In genomic region chr15:62515696-62516395, GRCh38 we compare ENCODE assay signal across 27 cellular contexts.
DNase-seq lines count a peak whose midpoint lies in the region; ATAC-seq and TF ChIP-seq lines count a peak whose summit lies in the region.
"Had no signal": no experiment of that assay in that cellular context is flagged by ENCODE, and none has a peak within 500 bp of the region (broad histone marks: within the 10 kb centered on the region; RNA-seq: fewer than 3 reads in every experiment).

No MANE protein-coding gene starts in this region.

- peak overlapping the region; percentile 75 for H3K27ac Mint-ChIP-seq in WTC11
- H3K27ac Mint-ChIP-seq: B cell; CD8-positive, alpha-beta T cell had no signal

- no peaks in the 10 kb centered on the region for H3K27me3 Mint-ChIP-seq in WTC11 (ENCODE audit: low read depth)

- no peak overlapping the region for H3K4me3 Mint-ChIP-seq in WTC11
- H3K4me3 Mint-ChIP-seq: B cell; CD8-positive, alpha-beta T cell had no signal

- no peak overlapping the region for H3K56ac ChIP-seq in mesendoderm (ENCODE audit: low read length)

- WGBS in mesendoderm (ENCODE audit: extremely low coverage, insufficient coverage, low lambda C conversion rate): no CpG with 5 or more reads among the region's 7 CpGs
- 82% methylated on average over 7 of the region's 7 CpGs for WGBS in suprapubic skin

- POLR2A ChIA-PET in WTC11 (lab: Charles Lee): no interaction called here

- H3K23ac ChIP-seq in mesendoderm (ENCODE audit: low read length): no peak overlapping the region

- H3K4ac ChIP-seq in mesendoderm (ENCODE audit: low read depth, low read length): no peak overlapping the region

- peak overlapping the region; percentile 4 for H2AK5ac ChIP-seq in mesendoderm (ENCODE audit: low read length)

- H2BK120ac ChIP-seq in mesendoderm (ENCODE audit: low read depth, low read length): no peak overlapping the region

- H3K4me3 ChIP-seq in mesendoderm (ENCODE audit: low read length) (no peak overlapping the region), skeletal muscle tissue (ENCODE audit: low read length in 3 of 3) (peak overlapping the region in 1 of 3 donors; percentile 18), suprapubic skin (no peak overlapping the region)
- H3K4me3 ChIP-seq: GM12878, Peyer's patch had no signal

- H3K27ac ChIP-seq in mesendoderm (ENCODE audit: low read depth, low read length): no peak overlapping the region
- H3K27ac ChIP-seq in skeletal muscle tissue (ENCODE audit: low read depth, low read length): peak overlapping the region; percentile 29
- no peak overlapping the region for H3K27ac ChIP-seq in suprapubic skin
- H3K27ac ChIP-seq: C4-2B, KMS-11, Peyer's patch had no signal

- peaks cover 5% of the 10 kb centered on the region for H3K79me1 ChIP-seq in mesendoderm (ENCODE audit: low read length)

- H3K18ac ChIP-seq in mesendoderm (ENCODE audit: low read length): no peak overlapping the region

- no peak overlapping the region for H3K9ac ChIP-seq in mesendoderm (ENCODE audit: low read length)
- peak overlapping the region in 1 of 3 donors; percentile 22 for H3K9ac ChIP-seq in skeletal muscle tissue (ENCODE audit: low read depth in 1 of 3, low read length in 3 of 3)
- H3K9ac ChIP-seq: KMS-11, SK-N-SH had no signal

- TF ChIP-seq POLR2A in suprapubic skin (IDR thresholded peaks at IDR 0.05): no peak

- peaks cover 22% of the 10 kb centered on the region for H3K4me1 ChIP-seq in mesendoderm (ENCODE audit: control insufficient read depth, low read depth, low read length)
- H3K4me1 ChIP-seq in skeletal muscle tissue (ENCODE audit: control insufficient read depth in 3 of 3, insufficient read depth in 3 of 3, low read length in 3 of 3): peaks cover 20 to 42% (median 28%) of the 10 kb centered on the region in 3 donors
- H3K4me1 ChIP-seq in suprapubic skin: peaks cover 6% of the 10 kb centered on the region
- H3K4me1 ChIP-seq: Peyer's patch had no signal

- no peak for TF ChIP-seq EP300 in suprapubic skin (IDR thresholded peaks at IDR 0.05)

- CTCF ChIA-PET in WTC11 (lab: Charles Lee): no interaction called here

- H3K79me2 ChIP-seq in mesendoderm (ENCODE audit: control insufficient read depth, insufficient read depth, low read length): peaks cover 4% of the 10 kb centered on the region

- H4K5ac ChIP-seq in mesendoderm (ENCODE audit: low read length): no peak overlapping the region

- no peak for ATAC-seq in WTC11
- ATAC-seq: CD8-positive, alpha-beta T cell; GM12878 had no signal

- DNase-seq in EH (ENCODE audit: low read depth): peak; percentile 48
- no peak for DNase-seq in WTC11 (ENCODE audit: low spot score)
- DNase-seq in mesendoderm: no peak
- DNase-seq in cerebellar nuclear complex (lab: John Stamatoyannopoulos, UW): no peak
- no peak for DNase-seq in NOMO-1 (lab: John Stamatoyannopoulos, UW; ENCODE audit: unreplicated experiment in 2 of 2)
- DNase-seq in suprapubic skin (ENCODE audit: low spot score in 2 of 2): no peak
- DNase-seq: Caco-2; CD8-positive, alpha-beta T cell; EL; GDM1; HCEC 1CT; IMR-90; MM.1S; NCI-H1048; NCI-H1417; NCI-H1694; NCI-H2029 treated with DMSO at 0.1 percent for 48 hours; NCI-H2227 treated with DMSO at 0.1 percent for 48 hours; NCI-H526 treated with DMSO at 0.1 percent for 48 hours; OCI-M1; Peyer's patch; SK-N-SH had no signal

- TF ChIP-seq CTCF in WTC11 (IDR thresholded peaks at IDR 0.05) (no peak), suprapubic skin (IDR thresholded peaks at IDR 0.05) (no peak)

- no peak overlapping the region for H2BK15ac ChIP-seq in mesendoderm (replicated peaks; ENCODE audit: low read depth)

- no peak overlapping the region for H3K4me2 ChIP-seq in mesendoderm (ENCODE audit: low read length)
- H3K4me2 ChIP-seq: KMS-11, SK-N-SH had no signal

- H3K27me3 ChIP-seq in mesendoderm (ENCODE audit: insufficient read depth, low read length, poor library complexity): no peaks in the 10 kb centered on the region
- H3K27me3 ChIP-seq in skeletal muscle tissue (ENCODE audit: control insufficient read depth in 3 of 3, insufficient read depth in 3 of 3, low read length in 3 of 3): no peaks in the 10 kb centered on the region
- H3K27me3 ChIP-seq in suprapubic skin: no peaks in the 10 kb centered on the region
- H3K27me3 ChIP-seq: Peyer's patch had no signal

- H2BK5ac ChIP-seq in mesendoderm (ENCODE audit: low read length): peak overlapping the region; percentile 41

- H3K36me3 ChIP-seq in mesendoderm (ENCODE audit: control insufficient read depth, insufficient read depth, low read length): no peaks in the 10 kb centered on the region
- H3K36me3 ChIP-seq in skeletal muscle tissue (ENCODE audit: control insufficient read depth in 3 of 3, insufficient read depth in 3 of 3, low read length in 3 of 3): no peaks in the 10 kb centered on the region
- no peaks in the 10 kb centered on the region for H3K36me3 ChIP-seq in suprapubic skin
- H3K36me3 ChIP-seq: Peyer's patch had no signal

- no peaks in the 10 kb centered on the region for H3K36me3 Mint-ChIP-seq in WTC11
- H3K36me3 Mint-ChIP-seq: CD8-positive, alpha-beta T cell had no signal

- H3K9me3 ChIP-seq in skeletal muscle tissue (ENCODE audit: control insufficient read depth in 3 of 3, low read length in 3 of 3) (no peaks in the 10 kb centered on the region), suprapubic skin (no peaks in the 10 kb centered on the region)
- H3K9me3 ChIP-seq: Caco-2, Peyer's patch, SK-N-SH had no signal

- no peaks in the 10 kb centered on the region for H3K9me3 Mint-ChIP-seq in WTC11
- H3K9me3 Mint-ChIP-seq: CD8-positive, alpha-beta T cell had no signal

- H4K8ac ChIP-seq in mesendoderm (ENCODE audit: low read depth, low read length): no peak overlapping the region

- H3K4me1 Mint-ChIP-seq in WTC11: peaks cover 62% of the 10 kb centered on the region
- H3K4me1 Mint-ChIP-seq: B cell had no signal

TF ChIP-seq in WTC11, 78 proteins besides CTCF, POLR2A, EP300 and RAD21 (continues in another document):
- TF ChIP-seq MLX (CRISPR knock-in tag; IDR thresholded peaks at IDR 0.05) (no peak), ZNF121 (CRISPR knock-in tag; IDR thresholded peaks at IDR 0.05) (no peak), GRHL2 (CRISPR knock-in tag; IDR thresholded peaks at IDR 0.05; ENCODE audit: insufficient replicate concordance, severe bottlenecking) (no peak), ATF2 (CRISPR knock-in tag; IDR thresholded peaks at IDR 0.05; ENCODE audit: borderline replicate concordance, low read depth) (no peak), MXD4 (CRISPR knock-in tag; IDR thresholded peaks at IDR 0.05; ENCODE audit: borderline replicate concordance) (no peak), ZNF263 (CRISPR knock-in tag; IDR thresholded peaks at IDR 0.05; ENCODE audit: low read depth) (no peak), ZNF671 (CRISPR knock-in tag; IDR thresholded peaks at IDR 0.05) (no peak), MAX (CRISPR knock-in tag; IDR thresholded peaks at IDR 0.05) (no peak), ZSCAN18 (CRISPR knock-in tag; IDR thresholded peaks at IDR 0.05) (no peak), NFYB (CRISPR knock-in tag; conservative IDR thresholded peaks at IDR 0.05; ENCODE audit: low read depth) (no peak), GTF2I (CRISPR knock-in tag; conservative IDR thresholded peaks at IDR 0.05) (no peak), TCF7 (CRISPR knock-in tag; IDR thresholded peaks at IDR 0.05; ENCODE audit: low read depth) (no peak), FOXK1 (CRISPR knock-in tag; IDR thresholded peaks at IDR 0.05) (no peak), ZBTB43 (CRISPR knock-in tag; IDR thresholded peaks at IDR 0.05) (no peak), ZNF232 (CRISPR knock-in tag; IDR thresholded peaks at IDR 0.05) (no peak)
